ENCODE assay signal across 8 cellular contexts in the genomic region with DNA sequence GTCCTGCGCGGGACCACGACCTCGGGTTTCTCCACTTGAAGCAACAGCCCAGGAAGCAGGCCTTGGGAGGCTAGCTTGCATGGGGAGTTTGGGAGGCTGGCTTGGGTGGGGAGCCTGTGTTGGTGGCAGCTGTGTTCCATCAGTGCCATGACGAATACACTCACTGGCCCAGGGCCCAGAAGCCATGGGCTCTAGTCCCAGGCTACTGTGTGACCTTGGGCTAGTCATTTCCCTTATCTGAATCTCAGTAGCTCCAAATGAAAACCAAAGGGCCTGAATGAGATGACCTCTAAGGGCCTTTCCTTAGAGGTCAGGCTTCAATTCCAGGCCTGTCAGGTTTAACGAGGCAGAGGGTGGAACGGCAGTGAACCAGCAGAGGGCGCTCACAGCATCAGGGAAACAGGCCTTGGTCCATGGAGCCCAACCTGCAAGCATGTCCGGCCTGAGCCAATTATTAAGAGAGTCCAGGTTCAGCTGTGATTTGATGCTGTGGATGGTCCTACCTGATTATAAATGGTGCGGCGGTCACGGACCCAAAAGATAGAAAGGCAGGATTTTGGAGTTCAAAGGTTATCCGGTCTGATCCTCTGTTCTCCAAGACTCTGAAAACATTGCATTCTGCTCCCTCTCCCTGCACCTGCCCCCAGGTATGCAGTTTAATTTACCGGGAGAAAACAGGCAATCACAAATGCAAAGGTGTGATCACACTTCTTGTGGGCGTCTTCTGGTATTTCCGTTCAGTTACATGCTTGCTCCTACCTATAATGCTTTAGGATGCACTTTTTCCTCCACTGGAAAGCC. TPM values are rescaled to one million over a fixed set of nuclear protein-coding genes. Genes with fewer than 3 reads are reported as not detected.
DNase-seq lines count a peak whose midpoint lies in the region; ATAC-seq lines count a peak whose summit lies in the region.

No MANE protein-coding gene starts in this region.

- DNase-seq in ELF-1 (ENCODE audit: low read depth, low spot score), result peak; percentile 90
- peak; percentile 1 to 46 for DNase-seq in SJSA1 (ENCODE audit: low read depth in 1 of 2, low spot score in 2 of 2)
- DNase-seq in activated naive CD8-positive, alpha-beta T cell treated with anti-CD3 and anti-CD28 coated beads, Interleukin-2, amount 50 U/mL, for 24 hours, result peak; percentile 71
- peak; percentile 49 for DNase-seq in iPS DF 4.7 (ENCODE audit: extremely low read depth, low spot score)
- peak; percentile 54 to 79 for DNase-seq in stimulated activated CD4-positive, alpha-beta T cell treated with anti-CD3 and anti-CD28 coated beads, Interleukin-4, amount 100 ng/mL, for 48 hours (ENCODE audit: low read depth in 2 of 2)

- no peaks in the 10 kb centered on the region for H3K4me1 Mint-ChIP-seq in activated naive CD8-positive, alpha-beta T cell treated with anti-CD3 and anti-CD28 coated beads, Interleukin-2, amount 50 U/mL, for 24 hours

- no peaks in the 10 kb centered on the region for H3K4me1 ChIP-seq in SJSA1 (replicated peaks)

- no peaks in the 10 kb centered on the region for H3K9me3 Mint-ChIP-seq in activated naive CD8-positive, alpha-beta T cell treated with anti-CD3 and anti-CD28 coated beads, Interleukin-2, amount 50 U/mL, for 24 hours

- no peak overlapping the region for H3K4me3 Mint-ChIP-seq in activated naive CD8-positive, alpha-beta T cell treated with anti-CD3 and anti-CD28 coated beads, Interleukin-2, amount 50 U/mL, for 24 hours

- no peaks in the 10 kb centered on the region for H3K9me3 ChIP-seq in SJSA1 (replicated peaks)

- no peaks in the 10 kb centered on the region for H3K36me3 Mint-ChIP-seq in activated naive CD8-positive, alpha-beta T cell treated with anti-CD3 and anti-CD28 coated beads, Interleukin-2, amount 50 U/mL, for 24 hours (ENCODE audit: low read depth)

- H3K27me3 ChIP-seq in SJSA1 (replicated peaks), result no peaks in the 10 kb centered on the region

- ATAC-seq in GM21360 (IDR thresholded peaks at IDR 0.05; ENCODE audit: unreplicated experiment) (peak; percentile 82), HG03575 (IDR thresholded peaks at IDR 0.05; ENCODE audit: extremely low read depth, insufficient number of reproducible peaks, low FRiP score, unreplicated experiment) (peak; percentile 48), GM18519 (IDR thresholded peaks at IDR 0.05; ENCODE audit: low FRiP score, unreplicated experiment) (no peak)
- no peak for ATAC-seq in activated naive CD8-positive, alpha-beta T cell treated with anti-CD3 and anti-CD28 coated beads, Interleukin-2, amount 50 U/mL, for 24 hours

- H3K36me3 ChIP-seq in SJSA1, result no peaks in the 10 kb centered on the region

- peaks cover 6% of the 10 kb centered on the region for H3K27me3 Mint-ChIP-seq in activated naive CD8-positive, alpha-beta T cell treated with anti-CD3 and anti-CD28 coated beads, Interleukin-2, amount 50 U/mL, for 24 hours

- H3K27ac ChIP-seq in SJSA1, result no peak overlapping the region

- no peak overlapping the region for H3K4me3 ChIP-seq in SJSA1

- H3K27ac Mint-ChIP-seq in activated naive CD8-positive, alpha-beta T cell treated with anti-CD3 and anti-CD28 coated beads, Interleukin-2, amount 50 U/mL, for 24 hours, result no peak overlapping the region

RNA-seq across cellular contexts. Expression of a gene that starts 15.9 kb away (rescaled TPM):
- total RNA-seq in SJSA1 (2014; rRNA removed; shearing (Covaris generic)), result not detected in 2 replicates

RNA-seq across cellular contexts. Expression of a gene that starts 49.7 kb away (rescaled TPM):
- total RNA-seq in SJSA1 (2014; rRNA removed; shearing (Covaris generic)), result not detected in 2 replicates

Comparison
In these comparisons a context has a peak if more than half of its experiments do, and no peak if none do; other contexts are left out.
1. DNase-seq: peak in every context shown above with its lines; median percentile 90 in ELF-1; 71 in activated naive CD8-positive, alpha-beta T cell treated with anti-CD3 and anti-CD28 coated beads, Interleukin-2, amount 50 U/mL, for 24 hours; 66 in stimulated activated CD4-positive, alpha-beta T cell treated with anti-CD3 and anti-CD28 coated beads, Interleukin-4, amount 100 ng/mL, for 48 hours; 49 in iPS DF 4.7; 24 in SJSA1.
2. ATAC-seq: peak in GM21360 (single experiment) and HG03575 (single experiment); none in activated naive CD8-positive, alpha-beta T cell treated with anti-CD3 and anti-CD28 coated beads, Interleukin-2, amount 50 U/mL, for 24 hours (single experiment) and GM18519 (single experiment).